ENCODE assay signal across 8 cellular contexts in genomic region chr5:177546262-177546741, GRCh38. TPM values are rescaled to one million over a fixed set of nuclear protein-coding genes. Genes with fewer than 3 reads are reported as not detected.
A peak's percentile ranks its signal among the peaks of the same experiment; 100 is the strongest.
DNase-seq lines count a peak whose midpoint lies in the region; ATAC-seq and TF ChIP-seq lines count a peak whose summit lies in the region.

No MANE protein-coding gene starts in this region.

- POLR2A ChIA-PET in GM10248 (lab: Yijun Ruan, JAX) = no interaction called here

- H3K4me1 Mint-ChIP-seq in CD14-positive monocyte = peaks cover 43% of the 10 kb centered on the region

- H3K9me3 ChIP-seq in lung (ENCODE audit: control insufficient read depth in 2 of 2, insufficient read depth in 1 of 2, low read length in 1 of 2) = no peaks in the 10 kb centered on the region
- H3K9me3 ChIP-seq in aorta (ENCODE audit: control insufficient read depth, low read length) = no peaks in the 10 kb centered on the region

- peaks cover 28 to 45% of the 10 kb centered on the region in 2 donors for H3K36me3 Mint-ChIP-seq in CD14-positive monocyte

- H3K4me3 ChIP-seq in lung (no peak overlapping the region), aorta (ENCODE audit: low read length in 2 of 2) (no peak overlapping the region)

- no peak for TF ChIP-seq CTCF in CD14-positive monocyte (IDR thresholded peaks at IDR 0.05)
- no peak for TF ChIP-seq CTCF in lung (IDR thresholded peaks at IDR 0.05; ENCODE audit: control extremely low read depth, extremely low read depth)
- no peak for TF ChIP-seq CTCF in GM10248 (IDR thresholded peaks at IDR 0.05; ENCODE audit: control extremely low read depth, extremely low read depth, low read depth, missing control alignments)
- no peak for TF ChIP-seq CTCF in GM10266 (IDR thresholded peaks at IDR 0.05; ENCODE audit: control insufficient read depth, insufficient read depth, low read depth, missing control alignments)

- WGBS in lung, 2 donors = 67 to 81% methylated on average over 1 of the region's 1 CpG
- 77% methylated on average over 1 of the region's 1 CpG for WGBS in aorta, 2 donors

- H3K4me1 ChIP-seq in lung (ENCODE audit: control insufficient read depth in 2 of 2, insufficient read depth in 2 of 2, low read length in 2 of 2) (peaks cover 15 to 23% of the 10 kb centered on the region in 2 donors), aorta (ENCODE audit: control insufficient read depth in 1 of 2, insufficient read depth in 2 of 2, low read length in 2 of 2) (peaks cover 8 to 11% of the 10 kb centered on the region in 2 donors)

- H3K27me3 Mint-ChIP-seq in CD14-positive monocyte (ENCODE audit: low read depth in 3 of 3) = peaks cover 0 to 1% (median 0%) of the 10 kb centered on the region in 3 donors

- no peaks in the 10 kb centered on the region for H3K9me3 Mint-ChIP-seq in CD14-positive monocyte

- peak overlapping the region in 1 of 2 donors; percentile 69 for H3K4me3 Mint-ChIP-seq in CD14-positive monocyte

- CTCF ChIA-PET in GM10248 (lab: Yijun Ruan, JAX) = interaction anchor here (1.0 to 3.8 kb wide), 7 partner anchors 11 to 434 kb away, joined by 3 to 20 read pairs (median 4); no protein-coding TSS in a partner anchor

- peak overlapping the region; percentile 95 to 99 (median 98) for H3K27ac Mint-ChIP-seq in CD14-positive monocyte

- intact Hi-C loops in CD14-positive monocyte (cut with micrococcal nuclease) = loop anchor here in 1 of 2 donors (10.0 kb wide), 1 partner anchor 52 kb away; the partner anchor contains the start of gene PDLIM7
- intact Hi-C loops in aorta (cut with DNase I) = no loop called here

- ATAC-seq in lung (ENCODE audit: insufficient read depth, low FRiP score) = peak; percentile 80
- peak; percentile 87 for ATAC-seq in aorta (ENCODE audit: low FRiP score)

- DNase-seq in CD14-positive monocyte (ENCODE audit: low spot score) (peak; percentile 72), NCI-H1694 treated with DMSO at 0.1 percent for 48 hours (lab: John Stamatoyannopoulos, UW) (peak; percentile 46), lung (ENCODE audit: low spot score) (peak; percentile 46), aorta (peak; percentile 69 to 79), NCI-H1105 (lab: John Stamatoyannopoulos, UW) (no peak), GM10248 (ENCODE audit: extremely low spot score) (no peak), GM10266 (ENCODE audit: extremely low spot score) (no peak)

- peak overlapping the region; percentile 49 for H3K27ac ChIP-seq in cingulate gyrus (ENCODE audit: low read depth, low read length)
- H3K27ac ChIP-seq in lung (ENCODE audit: low read depth in 1 of 2, low read length in 1 of 2) = peak overlapping the region; percentile 24 to 90
- H3K27ac ChIP-seq in aorta (ENCODE audit: low read depth in 1 of 2, low read length in 2 of 2) = peak overlapping the region; percentile 93 to 96

- H3K36me3 ChIP-seq in lung (ENCODE audit: control insufficient read depth in 2 of 2, insufficient read depth in 2 of 2, low read length in 2 of 2) (peaks cover 1 to 3% of the 10 kb centered on the region in 2 donors), aorta (ENCODE audit: control insufficient read depth in 1 of 2, insufficient read depth in 2 of 2, low read length in 1 of 2) (peaks cover 0 to 3% of the 10 kb centered on the region in 2 donors)

- H3K27me3 ChIP-seq in lung (ENCODE audit: control insufficient read depth, insufficient read depth) (no peaks in the 10 kb centered on the region), aorta (ENCODE audit: control insufficient read depth in 1 of 2, insufficient read depth in 2 of 2, low read length in 1 of 2) (no peaks in the 10 kb centered on the region)

RNA-seq across cellular contexts. Expression of gene FAM193B, which starts 8.1 kb away (rescaled TPM):
- 1 to 10 TPM; 1.6 to 1.9 TPM for polyA plus RNA-seq in CD14-positive monocyte
- total RNA-seq in lung = 10 to 100 TPM; 49.0 to 92.3 TPM
- 100 to 1,000 TPM in 1 of 2 donors, 10 to 100 TPM in 1; 70.5 to 139 TPM for polyA plus RNA-seq in lung
- 100 to 1,000 TPM in 1 of 2 donors, 10 to 100 TPM in 1; 67.5 to 113 TPM for total RNA-seq in aorta
- 100 to 1,000 TPM in 1 of 2 donors, 10 to 100 TPM in 1; 49.5 to 533 TPM for polyA plus RNA-seq in aorta

RNA-seq across cellular contexts. Expression of gene DDX41, which starts 29.5 kb away (rescaled TPM):
- polyA plus RNA-seq in CD14-positive monocyte = 10 to 100 TPM; 44.9 to 70.3 TPM
- 10 to 100 TPM; 64.9 to 82.4 TPM for total RNA-seq in lung
- 100 to 1,000 TPM in 1 of 2 donors, 10 to 100 TPM in 1; 63.2 to 110 TPM for polyA plus RNA-seq in lung
- total RNA-seq in aorta = 10 to 100 TPM; 45.0 to 54.9 TPM
- polyA plus RNA-seq in aorta = 10 to 100 TPM; 46.5 to 95.4 TPM

RNA-seq across cellular contexts. Expression of gene DOK3, which starts 36.7 kb away (rescaled TPM):
- polyA plus RNA-seq in CD14-positive monocyte = 10 to 100 TPM; 62.8 to 98.3 TPM
- 10 to 100 TPM; 15.6 to 73.5 TPM for total RNA-seq in lung
- 100 to 1,000 TPM in 1 of 2 donors, 10 to 100 TPM in 1; 22.0 to 146 TPM for polyA plus RNA-seq in lung
- 10 to 100 TPM; 15.0 to 21.6 TPM for total RNA-seq in aorta
- polyA plus RNA-seq in aorta = 1 to 10 TPM; 2.7 to 4.4 TPM

RNA-seq across cellular contexts. Expression of gene TMED9, which starts 45.7 kb away (rescaled TPM):
- 100 to 1,000 TPM; 136 to 150 TPM for polyA plus RNA-seq in CD14-positive monocyte
- total RNA-seq in lung = 100 to 1,000 TPM in 1 of 2 donors, 10 to 100 TPM in 1; 76.4 to 232 TPM
- polyA plus RNA-seq in lung = 100 to 1,000 TPM; 133 to 325 TPM
- 100 to 1,000 TPM; 119 to 137 TPM for total RNA-seq in aorta
- polyA plus RNA-seq in aorta = 100 to 1,000 TPM; 110 to 124 TPM

RNA-seq across cellular contexts. Expression of gene PDLIM7, which starts 48.9 kb away (rescaled TPM):
- 10 to 100 TPM; 21.6 to 27.2 TPM for polyA plus RNA-seq in CD14-positive monocyte
- total RNA-seq in lung = 100 to 1,000 TPM in 1 of 2 donors, 10 to 100 TPM in 1; 49.2 to 124 TPM
- polyA plus RNA-seq in lung = 100 to 1,000 TPM in 1 of 2 donors, 10 to 100 TPM in 1; 65.5 to 102 TPM
- 100 to 1,000 TPM; 510 to 729 TPM for total RNA-seq in aorta
- 1,000 to 10,000 TPM in 1 of 2 donors, 100 to 1,000 TPM in 1; 184 to 1,248 TPM for polyA plus RNA-seq in aorta

Comparison
In these comparisons a context has a peak if more than half of its experiments do, and no peak if none do; other contexts are left out.
1. DNase-seq: peak in CD14-positive monocyte (single experiment), NCI-H1694 treated with DMSO at 0.1 percent for 48 hours (single experiment), lung (single experiment) and aorta (2 of 2); none in NCI-H1105 (single experiment), GM10248 (single experiment) and GM10266 (single experiment).
2. RNA of gene FAM193B, which starts 8.1 kb away (polyA plus RNA-seq): 49.5 to 533 TPM in aorta and 70.5 to 139 TPM in lung; 1.6 to 1.9 TPM in CD14-positive monocyte; every median in the first group is over 10 times any median in the second.
3. RNA of gene DOK3, which starts 36.7 kb away (polyA plus RNA-seq): 22.0 to 146 TPM in lung and 62.8 to 98.3 TPM in CD14-positive monocyte; 2.7 to 4.4 TPM in aorta; every median in the first group is over 4 times any median in the second.
4. Peak in every context shown above with its lines, with median percentiles within 50 percentile points of each other: H3K27ac ChIP-seq.